ENCODE assay signal across 13 cellular contexts in genomic region chr3:184645304-184645703, GRCh38.
DNase-seq lines count a peak whose midpoint lies in the region; ATAC-seq and TF ChIP-seq lines count a peak whose summit lies in the region.
"Had no signal": no experiment of that assay in that cellular context is flagged by ENCODE, and none has a peak within 500 bp of the region (broad histone marks: within the 10 kb centered on the region; RNA-seq: fewer than 3 reads in every experiment).

No MANE protein-coding gene starts in this region.

- TF ChIP-seq EP300 in SK-N-SH (IDR thresholded peaks at IDR 0.05; ENCODE audit: borderline replicate concordance in 1 of 2, low read depth in 1 of 2, low read length in 1 of 2): no peak

- H3K9me3 ChIP-seq in SK-N-SH: no peaks in the 10 kb centered on the region
- no peaks in the 10 kb centered on the region for H3K9me3 ChIP-seq in Panc1 (ENCODE audit: control insufficient read depth, insufficient read depth, low read depth, low read length)
- H3K9me3 ChIP-seq in upper lobe of right lung: no peaks in the 10 kb centered on the region
- H3K9me3 ChIP-seq in adrenal gland (replicated peaks in 1 of 3): no peaks in the 10 kb centered on the region
- H3K9me3 ChIP-seq: tibial nerve had no signal

- no peaks in the 10 kb centered on the region for H3K9me2 ChIP-seq in SK-N-SH

- no peak overlapping the region for H3K4me2 ChIP-seq in SK-N-SH

- no peak overlapping the region for H3K27ac ChIP-seq in SK-N-SH (ENCODE audit: low read depth in 2 of 2, low read length in 1 of 2)
- no peak overlapping the region for H3K27ac ChIP-seq in Panc1 (ENCODE audit: low read length)
- no peak overlapping the region for H3K27ac ChIP-seq in upper lobe of right lung
- no peak overlapping the region for H3K27ac ChIP-seq in adrenal gland
- H3K27ac ChIP-seq: parathyroid adenoma, tibial nerve had no signal

- no peak for TF ChIP-seq POLR2A in adrenal gland (IDR thresholded peaks at IDR 0.05)

- H3K36me3 ChIP-seq in SK-N-SH (replicated peaks in 1 of 2; ENCODE audit: control insufficient read depth in 1 of 2, insufficient read depth in 2 of 2, low read length in 1 of 2) (no peaks in the 10 kb centered on the region), Panc1 (ENCODE audit: control insufficient read depth, insufficient read depth, low read length) (no peaks in the 10 kb centered on the region), upper lobe of right lung (no peaks in the 10 kb centered on the region), adrenal gland (replicated peaks in 1 of 2) (no peaks in the 10 kb centered on the region)
- H3K36me3 ChIP-seq: tibial nerve had no signal

- H3F3A ChIP-seq in SK-N-SH (replicated peaks; ENCODE audit: insufficient read depth): no peaks in the 10 kb centered on the region

- ATAC-seq in SK-N-SH treated with all-trans-retinoic acid at 6 μM for 48 hours: no peak
- ATAC-seq in Panc1: peak; percentile 53
- peak; percentile 91 for ATAC-seq in upper lobe of right lung
- no peak for ATAC-seq in GM21717 (IDR thresholded peaks at IDR 0.05; ENCODE audit: unreplicated experiment)

- no TSS peak for BruUV-seq in Panc1 (replicated peaks; lab: Mats Ljungman, UMichigan)

- H3K4me3 ChIP-seq in SK-N-SH (ENCODE audit: low read depth in 2 of 2, low read length in 1 of 2): no peak overlapping the region
- no peak overlapping the region for H3K4me3 ChIP-seq in Panc1 (ENCODE audit: low read depth in 2 of 2, low read length in 2 of 2)
- no peak overlapping the region for H3K4me3 ChIP-seq in upper lobe of right lung
- H3K4me3 ChIP-seq in adrenal gland: no peak overlapping the region
- H3K4me3 ChIP-seq: tibial nerve had no signal

- CTCF ChIA-PET in SK-N-SH (lab: Yijun Ruan, JAX) (no interaction called here), Panc1 (lab: Charles Lee) (no interaction called here)

- TF ChIP-seq CTCF in SK-N-SH (IDR thresholded peaks at IDR 0.05) (no peak), Panc1 (IDR thresholded peaks at IDR 0.05) (no peak), upper lobe of right lung (IDR thresholded peaks at IDR 0.05) (no peak), adrenal gland (IDR thresholded peaks at IDR 0.05) (no peak)

- no peak for TF ChIP-seq RAD21 in SK-N-SH (IDR thresholded peaks at IDR 0.05; ENCODE audit: low read length)

- H3K27me3 ChIP-seq in SK-N-SH (ENCODE audit: insufficient read depth): no peaks in the 10 kb centered on the region
- H3K27me3 ChIP-seq in Panc1 (ENCODE audit: control insufficient read depth, insufficient read depth, low read length): no peaks in the 10 kb centered on the region
- H3K27me3 ChIP-seq in upper lobe of right lung: no peaks in the 10 kb centered on the region
- no peaks in the 10 kb centered on the region for H3K27me3 ChIP-seq in adrenal gland
- H3K27me3 ChIP-seq: tibial nerve had no signal

- WGBS in SK-N-SH (ENCODE audit: low lambda C conversion rate): 86% methylated on average over 1 of the region's 1 CpG
- WGBS in adrenal gland, 4 donors: 78 to 100% (median 90%) methylated on average over 1 of the region's 1 CpG

- intact Hi-C loops in Panc1 (cut with micrococcal nuclease; ENCODE audit: unreplicated experiment): no loop called here
- intact Hi-C loops in upper lobe of right lung (cut with DNase I): no loop called here
- intact Hi-C loops in adrenal gland (cut with DNase I): no loop called here

- in situ Hi-C loops in Panc1 (cut with HindIII; ENCODE audit: low pct_unique_long_range_greater_than_20kb, low sequenced_read_pairs): no loop called here

- POLR2A ChIA-PET in SK-N-SH (lab: Yijun Ruan, JAX) (no interaction called here), Panc1 (lab: Charles Lee) (no interaction called here)

- DNase-seq in SK-N-SH: peak; percentile 30
- no peak for DNase-seq in Panc1 (ENCODE audit: low read depth, low spot score)
- DNase-seq in left kidney (ENCODE audit: low read depth, low spot score): peak; percentile 39
- peak; percentile 74 for DNase-seq in upper lobe of right lung
- no peak for DNase-seq in adrenal gland
- DNase-seq in germinal center (ENCODE audit: low spot score): no peak
- DNase-seq: activated CD4-positive, CD25-positive, alpha-beta regulatory T cell; activated CD8-positive, alpha-beta memory T cell treated with anti-CD3 and anti-CD28 coated beads, Interleukin-2, amount 50 U/mL, for 4 hours; NCI-H1092 treated with DMSO at 0.1 percent for 48 hours had no signal

- H3K9ac ChIP-seq in SK-N-SH: no peak overlapping the region
- H3K9ac ChIP-seq: parathyroid adenoma had no signal

- peaks cover 0 to 31% of the 10 kb centered on the region in 2 experiments; a peak in 2 of 4 replicates for H3K4me1 ChIP-seq in SK-N-SH (ENCODE audit: control insufficient read depth in 1 of 2, insufficient read depth in 2 of 2, low read depth in 1 of 2, low read length in 1 of 2)
- H3K4me1 ChIP-seq in Panc1 (ENCODE audit: control insufficient read depth, insufficient read depth, low read length): no peaks in the 10 kb centered on the region
- H3K4me1 ChIP-seq in upper lobe of right lung: no peaks in the 10 kb centered on the region
- no peaks in the 10 kb centered on the region for H3K4me1 ChIP-seq in adrenal gland (replicated peaks in 1 of 2)
- H3K4me1 ChIP-seq: parathyroid adenoma, tibial nerve had no signal

- no peaks in the 10 kb centered on the region for H3K79me2 ChIP-seq in SK-N-SH (ENCODE audit: insufficient read depth)
- H3K79me2 ChIP-seq: parathyroid adenoma had no signal

- no peak overlapping the region for H2AFZ ChIP-seq in SK-N-SH (ENCODE audit: low read depth)
- H2AFZ ChIP-seq: parathyroid adenoma had no signal

- no peaks in the 10 kb centered on the region for H4K20me1 ChIP-seq in SK-N-SH (ENCODE audit: insufficient read depth)

TF ChIP-seq in SK-N-SH, 30 proteins besides CTCF, POLR2A, EP300 and RAD21 (continues in another document):
- TF ChIP-seq EZH2phosphoT487 (IDR thresholded peaks at IDR 0.05; ENCODE audit: borderline replicate concordance, low read depth): no peak
- no peak for TF ChIP-seq TAF1 (IDR thresholded peaks at IDR 0.05; ENCODE audit: borderline replicate concordance, low read depth, low read length)
- no peak for TF ChIP-seq ZBTB33 (IDR thresholded peaks at IDR 0.05; ENCODE audit: borderline replicate concordance, low read depth)
- no peak for TF ChIP-seq USF1 (IDR thresholded peaks at IDR 0.05; ENCODE audit: borderline replicate concordance, low read depth)

TF ChIP-seq in SK-N-SH treated with all-trans-retinoic acid at 6 μM for 48 hours, 23 proteins besides CTCF, POLR2A, EP300 and RAD21 (continues in another document):
- TF ChIP-seq SNAI2 (CRISPR knock-in tag; IDR thresholded peaks at IDR 0.05) (no peak), ZNF70 (CRISPR knock-in tag; IDR thresholded peaks at IDR 0.05) (no peak), ARNTL (CRISPR knock-in tag; IDR thresholded peaks at IDR 0.05; ENCODE audit: borderline replicate concordance, low read depth) (no peak), OSR1 (CRISPR knock-in tag; IDR thresholded peaks at IDR 0.05) (no peak), PPARA (CRISPR knock-in tag; IDR thresholded peaks at IDR 0.05; ENCODE audit: borderline replicate concordance) (no peak), RARB (CRISPR knock-in tag; IDR thresholded peaks at IDR 0.05) (no peak), CREB5 (CRISPR knock-in tag; IDR thresholded peaks at IDR 0.05; ENCODE audit: low read depth) (no peak), ZNF8 (CRISPR knock-in tag; IDR thresholded peaks at IDR 0.05) (no peak), GLIS3 (CRISPR knock-in tag; IDR thresholded peaks at IDR 0.05) (no peak), ZFP30 (CRISPR knock-in tag; IDR thresholded peaks at IDR 0.05) (no peak), CSDC2 (CRISPR knock-in tag; IDR thresholded peaks at IDR 0.05) (no peak), BACH2 (CRISPR knock-in tag; IDR thresholded peaks at IDR 0.05; ENCODE audit: borderline replicate concordance) (no peak), TOX (CRISPR knock-in tag; IDR thresholded peaks at IDR 0.05; ENCODE audit: borderline replicate concordance) (no peak), TCF4 (CRISPR knock-in tag; IDR thresholded peaks at IDR 0.05; ENCODE audit: borderline replicate concordance) (no peak), POU6F1 (CRISPR knock-in tag; IDR thresholded peaks at IDR 0.05; ENCODE audit: borderline replicate concordance, low read depth) (no peak)

Comparison
In these comparisons a context has a peak if more than half of its experiments do, and no peak if none do; other contexts are left out.
1. DNase-seq: peak in SK-N-SH (single experiment), left kidney (single experiment) and upper lobe of right lung (single experiment); none in Panc1 (single experiment), adrenal gland (0 of 7) and germinal center (single experiment).
2. ATAC-seq: peak in Panc1 (single experiment) and upper lobe of right lung (single experiment); none in SK-N-SH treated with all-trans-retinoic acid at 6 μM for 48 hours (single experiment) and GM21717 (single experiment).